In the genomic region with DNA sequence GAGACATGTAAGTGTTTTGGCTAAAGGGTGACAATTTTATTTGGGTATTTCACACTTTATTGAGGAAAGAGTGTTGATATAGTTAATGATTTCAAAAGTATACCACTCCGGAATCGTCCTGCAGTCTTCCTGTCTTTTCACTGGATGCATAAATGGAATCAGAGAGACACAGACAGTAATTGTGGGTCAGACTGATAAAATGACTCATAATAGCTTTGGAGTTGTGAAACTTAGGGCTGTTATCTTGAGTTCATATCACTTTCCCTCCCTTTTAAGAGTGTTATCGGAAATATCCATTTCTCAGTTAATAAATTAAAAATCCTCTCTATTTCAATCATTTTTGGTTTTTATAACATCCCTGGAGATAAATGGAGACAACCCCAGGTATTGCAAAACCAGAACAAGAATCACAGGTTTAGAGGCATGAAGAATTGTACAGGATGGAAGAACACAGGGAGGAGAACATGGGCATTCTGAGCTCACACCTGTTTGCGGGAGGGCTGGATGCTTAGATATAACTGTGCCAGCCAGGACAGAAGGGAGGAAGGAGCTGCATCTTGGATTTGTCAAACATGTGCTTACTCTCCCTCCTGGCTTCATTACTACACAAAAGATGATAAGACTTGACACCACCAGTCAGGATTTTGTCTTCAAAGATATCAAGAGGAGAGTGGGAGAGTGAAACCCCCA, we compare ENCODE assay signal across 3 cellular contexts.
TF ChIP-seq lines count a peak whose summit lies in the region.

No MANE protein-coding gene starts in this region.

TF ChIP-seq in SK-N-SH, 30 proteins besides CTCF, POLR2A, EP300 and RAD21 (continued from another document):
- TF ChIP-seq JUND (IDR thresholded peaks at IDR 0.05) (0 out of 2 replicates have a peak, but pooled peaks have one; percentile 13), MXI1 (IDR thresholded peaks at IDR 0.05; ENCODE audit: low read depth, low read length) (no peak)

TF ChIP-seq in SK-N-SH treated with all-trans-retinoic acid at 6 μM for 48 hours, 23 proteins besides CTCF, POLR2A, EP300 and RAD21 (continued from another document):
- no peak for TF ChIP-seq GLIS3 (CRISPR knock-in tag; IDR thresholded peaks at IDR 0.05)

TF ChIP-seq in K562, 482 proteins besides CTCF, POLR2A, EP300 and RAD21 (continued from another document):
- TF ChIP-seq TSC22D4 (tag; IDR thresholded peaks at IDR 0.05) (no peak), TRIM25 (IDR thresholded peaks at IDR 0.05; ENCODE audit: borderline replicate concordance) (no peak), CREB3L1 (IDR thresholded peaks at IDR 0.05; ENCODE audit: borderline replicate concordance, low read depth) (no peak), FOSL1 (tag; conservative IDR thresholded peaks at IDR 0.05) (peak; percentile 74)
